In genomic region chr19:38003427-38004099, GRCh38 we compare ENCODE assay signal across 8 cellular contexts.
A peak's percentile ranks its signal among the peaks of the same experiment; 100 is the strongest.
DNase-seq lines count a peak whose midpoint lies in the region; ATAC-seq and TF ChIP-seq lines count a peak whose summit lies in the region.

No MANE protein-coding gene starts in this region.

- H3K27me3 Mint-ChIP-seq in activated T-cell treated with anti-CD3 and anti-CD28 coated beads, Interleukin-2, amount 50 U/mL, for 72 hours (ENCODE audit: low read depth), result no peaks in the 10 kb centered on the region
- peaks cover 16% of the 10 kb centered on the region for H3K27me3 Mint-ChIP-seq in glutamatergic neuron (ENCODE audit: unreplicated experiment)
- no peaks in the 10 kb centered on the region for H3K27me3 Mint-ChIP-seq in effector memory CD8-positive, alpha-beta T cell

- H3K4me3 Mint-ChIP-seq in activated T-cell treated with anti-CD3 and anti-CD28 coated beads, Interleukin-2, amount 50 U/mL, for 72 hours, result no peak overlapping the region
- no peak overlapping the region for H3K4me3 Mint-ChIP-seq in glutamatergic neuron (ENCODE audit: unreplicated experiment)
- no peak overlapping the region for H3K4me3 Mint-ChIP-seq in effector memory CD8-positive, alpha-beta T cell

- peak; percentile 23 to 33 (median 30) for DNase-seq in stimulated activated CD4-positive, alpha-beta T cell treated with anti-CD3 and anti-CD28 coated beads, Interleukin-12 subunit alpha, Interleukin-12 subunit beta, amount 100 ng/mL, for 48 hours (ENCODE audit: low read depth in 2 of 3, low spot score in 1 of 3)
- no peak for DNase-seq in stimulated activated CD4-positive, alpha-beta T cell treated with anti-CD3 and anti-CD28 coated beads, Interleukin-12 subunit alpha, Interleukin-12 subunit beta, amount 100 ng/mL, for 4 hours
- peak; percentile 92 for DNase-seq in NCI-H2196 (lab: John Stamatoyannopoulos, UW; ENCODE audit: unreplicated experiment)
- peak; percentile 51 to 59 for DNase-seq in activated T-cell treated with anti-CD3 and anti-CD28 coated beads, Interleukin-2, amount 50 U/mL, for 72 hours
- peak; percentile 76 for DNase-seq in glutamatergic neuron
- DNase-seq in effector memory CD8-positive, alpha-beta T cell, result no peak
- no peak for DNase-seq in activated effector memory CD4-positive, alpha-beta T cell treated with anti-CD3 and anti-CD28 coated beads, Interleukin-2, amount 50 U/mL, for 16 hours

- peak overlapping the region; percentile 22 for H3K4me3 ChIP-seq in parathyroid adenoma (ENCODE audit: low read depth, low read length)

- no peaks in the 10 kb centered on the region for H3K9me3 ChIP-seq in parathyroid adenoma (ENCODE audit: control insufficient read depth, low read length)

- H3K9me3 Mint-ChIP-seq in activated T-cell treated with anti-CD3 and anti-CD28 coated beads, Interleukin-2, amount 50 U/mL, for 72 hours, result no peaks in the 10 kb centered on the region
- H3K9me3 Mint-ChIP-seq in glutamatergic neuron (ENCODE audit: unreplicated experiment), result peaks cover 17% of the 10 kb centered on the region
- H3K9me3 Mint-ChIP-seq in effector memory CD8-positive, alpha-beta T cell, result no peaks in the 10 kb centered on the region

- no peaks in the 10 kb centered on the region for H3K36me3 ChIP-seq in parathyroid adenoma (ENCODE audit: control insufficient read depth, insufficient read depth, low read length)

- H3K4me2 ChIP-seq in parathyroid adenoma (ENCODE audit: low read length), result peak overlapping the region; percentile 62

- H3K36me3 Mint-ChIP-seq in activated T-cell treated with anti-CD3 and anti-CD28 coated beads, Interleukin-2, amount 50 U/mL, for 72 hours (ENCODE audit: insufficient read depth in 2 of 2), result no peaks in the 10 kb centered on the region
- no peaks in the 10 kb centered on the region for H3K36me3 Mint-ChIP-seq in glutamatergic neuron (ENCODE audit: unreplicated experiment)
- peaks cover 4% of the 10 kb centered on the region for H3K36me3 Mint-ChIP-seq in effector memory CD8-positive, alpha-beta T cell (ENCODE audit: insufficient read depth)

- H3K4me1 Mint-ChIP-seq in activated T-cell treated with anti-CD3 and anti-CD28 coated beads, Interleukin-2, amount 50 U/mL, for 72 hours (ENCODE audit: low read depth), result peaks cover 5% of the 10 kb centered on the region
- H3K4me1 Mint-ChIP-seq in glutamatergic neuron (ENCODE audit: low read depth, unreplicated experiment), result peaks cover 43% of the 10 kb centered on the region
- H3K4me1 Mint-ChIP-seq in effector memory CD8-positive, alpha-beta T cell (ENCODE audit: low read depth in 2 of 2), result peaks cover 2 to 11% of the 10 kb centered on the region in 2 donors

- peaks cover 3% of the 10 kb centered on the region for H3K4me1 ChIP-seq in parathyroid adenoma

- no peak overlapping the region for H3K27ac Mint-ChIP-seq in activated T-cell treated with anti-CD3 and anti-CD28 coated beads, Interleukin-2, amount 50 U/mL, for 72 hours
- H3K27ac Mint-ChIP-seq in glutamatergic neuron (ENCODE audit: unreplicated experiment), result no peak overlapping the region
- no peak overlapping the region for H3K27ac Mint-ChIP-seq in effector memory CD8-positive, alpha-beta T cell

- ATAC-seq in activated T-cell treated with anti-CD3 and anti-CD28 coated beads, Interleukin-2, amount 50 U/mL, for 72 hours (replicated peaks in 1 of 2), result peak; percentile 81 to 82
- no peak for ATAC-seq in effector memory CD8-positive, alpha-beta T cell (replicated peaks)

- H2AFZ ChIP-seq in parathyroid adenoma, result peak overlapping the region; percentile 44

- H3K9ac ChIP-seq in parathyroid adenoma, result no peak overlapping the region

- peaks cover 4% of the 10 kb centered on the region for H3K79me2 ChIP-seq in parathyroid adenoma

- H3K27ac ChIP-seq in parathyroid adenoma, result peak overlapping the region; percentile 40

- TF ChIP-seq CTCF in glutamatergic neuron (IDR thresholded peaks at IDR 0.05; ENCODE audit: partially characterized antibody, unreplicated experiment) (no peak), parathyroid adenoma (IDR thresholded peaks at IDR 0.05) (no peak)

- H3K27me3 ChIP-seq in parathyroid adenoma (ENCODE audit: control insufficient read depth, insufficient read depth, low read length), result no peaks in the 10 kb centered on the region

Comparison
In these comparisons a context has a peak if more than half of its experiments do, and no peak if none do; other contexts are left out.
1. DNase-seq: peak in stimulated activated CD4-positive, alpha-beta T cell treated with anti-CD3 and anti-CD28 coated beads, Interleukin-12 subunit alpha, Interleukin-12 subunit beta, amount 100 ng/mL, for 48 hours (3 of 3), NCI-H2196 (single experiment), activated T-cell treated with anti-CD3 and anti-CD28 coated beads, Interleukin-2, amount 50 U/mL, for 72 hours (2 of 2) and glutamatergic neuron (single experiment); none in stimulated activated CD4-positive, alpha-beta T cell treated with anti-CD3 and anti-CD28 coated beads, Interleukin-12 subunit alpha, Interleukin-12 subunit beta, amount 100 ng/mL, for 4 hours (single experiment), effector memory CD8-positive, alpha-beta T cell (0 of 3) and activated effector memory CD4-positive, alpha-beta T cell treated with anti-CD3 and anti-CD28 coated beads, Interleukin-2, amount 50 U/mL, for 16 hours (single experiment).